Comparison of ENCODE assay signal across 8 cellular contexts in genomic region chr14:77043177-77043983, GRCh38. TPM values are rescaled to one million over a fixed set of nuclear protein-coding genes. Genes with fewer than 3 reads are reported as not detected.
DNase-seq lines count a peak whose midpoint lies in the region; ATAC-seq and TF ChIP-seq lines count a peak whose summit lies in the region.

No MANE protein-coding gene starts in this region.

- intact Hi-C loops in heart left ventricle (cut with DNase I), result loop anchor here in 4 of 10 donors (1.0 to 5.0 kb wide), 3 partner anchors 15 to 86 kb away; partner anchors contain the start of gene IRF2BPL (in 2 of the 4)

- H3K9me3 Mint-ChIP-seq in activated naive CD4-positive, alpha-beta T cell treated with anti-CD3 and anti-CD28 coated beads, Interleukin-2, amount 50 U/mL, for 72 hours, result no peaks in the 10 kb centered on the region

- DNase-seq in ELR (ENCODE audit: low read depth) (peak; percentile 85), NK-92 (lab: John Stamatoyannopoulos, UW; ENCODE audit: unreplicated experiment) (peak; percentile 11), heart left ventricle (peak in 4 of 5 donors; percentile 65 to 72 (median 68)), renal cortical epithelial cell (ENCODE audit: low read depth) (peak; percentile 62), HK-2 (ENCODE audit: unreplicated experiment) (no peak), SHP77 (lab: John Stamatoyannopoulos, UW) (no peak)
- peak in 1 of 2 donors; percentile 77 for DNase-seq in activated naive CD4-positive, alpha-beta T cell treated with anti-CD3 and anti-CD28 coated beads, Interleukin-2, amount 50 U/mL, for 72 hours (ENCODE audit: low spot score in 2 of 2)

- 9 to 13% (median 10%) methylated on average over 10 of the region's 10 CpGs for WGBS in heart left ventricle, 4 donors

- H3K27me3 ChIP-seq in heart left ventricle, result no peaks in the 10 kb centered on the region

- ATAC-seq in activated naive CD4-positive, alpha-beta T cell treated with anti-CD3 and anti-CD28 coated beads, Interleukin-2, amount 50 U/mL, for 72 hours, result peak; percentile 48 to 54
- ATAC-seq in heart left ventricle (peak; percentile 2 to 18 (median 12)), HG03571 (IDR thresholded peaks at IDR 0.05; ENCODE audit: unreplicated experiment) (no peak)

- no peaks in the 10 kb centered on the region for H3K36me3 ChIP-seq in heart left ventricle

- no peak for TF ChIP-seq POLR2A in heart left ventricle (IDR thresholded peaks at IDR 0.05)

- H3K4me1 ChIP-seq in heart left ventricle, result peaks cover 36 to 97% (median 77%) of the 10 kb centered on the region in 12 donors

- peak overlapping the region; percentile 89 to 95 for H3K27ac Mint-ChIP-seq in activated naive CD4-positive, alpha-beta T cell treated with anti-CD3 and anti-CD28 coated beads, Interleukin-2, amount 50 U/mL, for 72 hours

- H3K9me3 ChIP-seq in heart left ventricle, result no peaks in the 10 kb centered on the region

- H3K36me3 Mint-ChIP-seq in activated naive CD4-positive, alpha-beta T cell treated with anti-CD3 and anti-CD28 coated beads, Interleukin-2, amount 50 U/mL, for 72 hours, result no peaks in the 10 kb centered on the region

- TF ChIP-seq CTCF in heart left ventricle (IDR thresholded peaks at IDR 0.05), result no peak

- H3K27ac ChIP-seq in heart left ventricle, result peak overlapping the region; percentile 92 to 99 (median 97)

- peak overlapping the region in 4 of 12 donors; percentile 2 to 25 (median 9) for H3K4me3 ChIP-seq in heart left ventricle

RNA-seq across cellular contexts. Expression of gene IRF2BPL, which starts 14.9 kb away (rescaled TPM):
- 10 to 100 TPM; 26.6 to 85.4 TPM for total RNA-seq in activated naive CD4-positive, alpha-beta T cell treated with anti-CD3 and anti-CD28 coated beads, Interleukin-2, amount 50 U/mL, for 72 hours
- total RNA-seq in heart left ventricle (10 to 100 TPM; 31.7 to 59.2 (median 36.7) TPM), renal cortical epithelial cell (53.5 and 63.9 TPM in 2 replicates)
- 10 to 100 TPM in 1 of 2 donors, 1 to 10 TPM in 1; 7.5 to 24.4 TPM for polyA plus RNA-seq in heart left ventricle

RNA-seq across cellular contexts. Expression of gene CIPC, which starts 54.7 kb away (rescaled TPM):
- 1 to 10 TPM; 5.4 to 9.6 TPM for total RNA-seq in activated naive CD4-positive, alpha-beta T cell treated with anti-CD3 and anti-CD28 coated beads, Interleukin-2, amount 50 U/mL, for 72 hours
- total RNA-seq in heart left ventricle, result 10 to 100 TPM; 44.5 to 85.9 (median 66.7) TPM
- 10 to 100 TPM; 10.9 to 27.0 TPM for polyA plus RNA-seq in heart left ventricle
- total RNA-seq in renal cortical epithelial cell, result 16.8 and 21.8 TPM in 2 replicates

Comparison
In these comparisons a context has a peak if more than half of its experiments do, and no peak if none do; other contexts are left out.
1. DNase-seq: peak in ELR (single experiment), NK-92 (single experiment), heart left ventricle (4 of 5) and renal cortical epithelial cell (single experiment); none in HK-2 (single experiment) and SHP77 (0 of 2).